ENCODE assay signal across 10 cellular contexts in the genomic region with DNA sequence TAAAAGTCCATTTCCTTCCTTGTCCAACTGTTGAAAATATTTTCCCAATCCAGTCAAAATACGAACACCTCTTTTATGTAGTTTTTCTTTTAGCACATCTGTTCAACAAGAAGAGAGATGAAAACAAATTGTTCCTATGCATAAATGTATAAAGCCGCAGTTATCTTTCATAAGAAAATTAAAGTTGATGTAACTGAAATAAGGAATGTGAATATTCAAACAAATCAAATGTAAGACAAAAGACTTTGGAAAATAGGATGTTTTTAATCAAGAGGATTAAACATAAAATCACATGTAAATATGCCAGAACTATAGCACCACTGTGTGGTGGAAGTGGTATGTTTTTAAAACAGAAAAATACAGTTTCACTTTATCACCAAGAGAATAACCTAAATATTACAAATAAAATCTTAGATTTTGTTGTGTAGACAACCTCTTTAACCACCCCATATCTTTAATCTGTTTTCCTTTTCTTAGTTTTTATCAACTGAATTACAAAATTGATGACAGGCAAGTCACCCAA. TPM values are rescaled to one million over a fixed set of nuclear protein-coding genes. Genes with fewer than 3 reads are reported as not detected.
DNase-seq lines count a peak whose midpoint lies in the region; FAIRE-seq and TF ChIP-seq lines count a peak whose summit lies in the region.
"Had no signal": no experiment of that assay in that cellular context is flagged by ENCODE, and none has a peak within 500 bp of the region (broad histone marks: within the 10 kb centered on the region; RNA-seq: fewer than 3 reads in every experiment).

No MANE protein-coding gene starts in this region.

- H3K4me3 Mint-ChIP-seq in activated T-helper 1 cell treated with anti-CD3 and anti-CD28 coated beads, Interleukin-12 subunit alpha, Interleukin-12 subunit beta, Interleukin-2, Interleukin-4 antibody, amounts not matched to agents 30 ng/mL and 10 ng/mL and 1 ng/mL, durations not matched to agents 14 hours and 24 hours and 36 hours = no peak overlapping the region
- H3K4me3 Mint-ChIP-seq: activated T-helper 17 cell treated with anti-CD3 and anti-CD28 coated beads, Interleukin-2, amount 50 U/mL, for 72 hours had no signal

- peak; percentile 52 for TF ChIP-seq CTCF in D721Med (IDR thresholded peaks at IDR 0.05; ENCODE audit: insufficient read depth, missing control alignments)

- no peak overlapping the region for H3K27ac Mint-ChIP-seq in activated T-helper 1 cell treated with anti-CD3 and anti-CD28 coated beads, Interleukin-12 subunit alpha, Interleukin-12 subunit beta, Interleukin-2, Interleukin-4 antibody, amounts not matched to agents 30 ng/mL and 10 ng/mL and 1 ng/mL, durations not matched to agents 14 hours and 24 hours and 36 hours
- H3K27ac Mint-ChIP-seq: activated T-helper 17 cell treated with anti-CD3 and anti-CD28 coated beads, Interleukin-2, amount 50 U/mL, for 72 hours had no signal

- H3K27me3 Mint-ChIP-seq in activated T-helper 1 cell treated with anti-CD3 and anti-CD28 coated beads, Interleukin-12 subunit alpha, Interleukin-12 subunit beta, Interleukin-2, Interleukin-4 antibody, amounts not matched to agents 30 ng/mL and 10 ng/mL and 1 ng/mL, durations not matched to agents 14 hours and 24 hours and 36 hours (ENCODE audit: insufficient read depth) = peaks cover 3% of the 10 kb centered on the region
- H3K27me3 Mint-ChIP-seq: activated T-helper 17 cell treated with anti-CD3 and anti-CD28 coated beads, Interleukin-2, amount 50 U/mL, for 72 hours had no signal

- FAIRE-seq in D721Med (lab: Jason Lieb, UNC) = peak; percentile 77

- H3K9me3 Mint-ChIP-seq in activated T-helper 1 cell treated with anti-CD3 and anti-CD28 coated beads, Interleukin-12 subunit alpha, Interleukin-12 subunit beta, Interleukin-2, Interleukin-4 antibody, amounts not matched to agents 30 ng/mL and 10 ng/mL and 1 ng/mL, durations not matched to agents 14 hours and 24 hours and 36 hours = no peaks in the 10 kb centered on the region
- H3K9me3 Mint-ChIP-seq: activated T-helper 17 cell treated with anti-CD3 and anti-CD28 coated beads, Interleukin-2, amount 50 U/mL, for 72 hours had no signal

- no peaks in the 10 kb centered on the region for H3K36me3 Mint-ChIP-seq in activated T-helper 1 cell treated with anti-CD3 and anti-CD28 coated beads, Interleukin-12 subunit alpha, Interleukin-12 subunit beta, Interleukin-2, Interleukin-4 antibody, amounts not matched to agents 30 ng/mL and 10 ng/mL and 1 ng/mL, durations not matched to agents 14 hours and 24 hours and 36 hours (ENCODE audit: low read depth)

- DNase-seq in D721Med (ENCODE audit: insufficient read length, low spot score) (no peak), Kasumi-1 (lab: John Stamatoyannopoulos, UW) (peak; percentile 19 to 37), astrocyte of the hippocampus (ENCODE audit: low read depth, low spot score) (peak; percentile 27), lung microvascular endothelial cell (ENCODE audit: low read depth in 2 of 2) (peak; percentile 8 to 28), NCI-H1930 (lab: John Stamatoyannopoulos, UW) (no peak), DMS114 treated with DMSO at 0.1 percent for 48 hours (lab: John Stamatoyannopoulos, UW; ENCODE audit: unreplicated experiment) (no peak), NCI-H2107 treated with DMSO at 0.1 percent for 48 hours (lab: John Stamatoyannopoulos, UW; ENCODE audit: unreplicated experiment) (no peak)
- DNase-seq in activated T-helper 1 cell treated with anti-CD3 and anti-CD28 coated beads, Interleukin-12 subunit alpha, Interleukin-12 subunit beta, Interleukin-2, Interleukin-4 antibody, amounts not matched to agents 30 ng/mL and 10 ng/mL and 1 ng/mL, durations not matched to agents 14 hours and 24 hours and 36 hours (ENCODE audit: low spot score) = no peak

- H3K4me1 Mint-ChIP-seq in activated T-helper 1 cell treated with anti-CD3 and anti-CD28 coated beads, Interleukin-12 subunit alpha, Interleukin-12 subunit beta, Interleukin-2, Interleukin-4 antibody, amounts not matched to agents 30 ng/mL and 10 ng/mL and 1 ng/mL, durations not matched to agents 14 hours and 24 hours and 36 hours (ENCODE audit: low read depth) = no peaks in the 10 kb centered on the region
- H3K4me1 Mint-ChIP-seq: activated T-helper 17 cell treated with anti-CD3 and anti-CD28 coated beads, Interleukin-2, amount 50 U/mL, for 72 hours had no signal

- intact Hi-C loops in activated T-helper 1 cell treated with anti-CD3 and anti-CD28 coated beads, Interleukin-12 subunit alpha, Interleukin-12 subunit beta, Interleukin-2, Interleukin-4 antibody, amounts not matched to agents 30 ng/mL and 10 ng/mL and 1 ng/mL, durations not matched to agents 14 hours and 24 hours and 36 hours (cut with micrococcal nuclease) = loop anchor here (5.0 kb wide), 1 partner anchor 597 kb away; no protein-coding TSS in a partner anchor

RNA-seq across cellular contexts. Expression of a gene that starts 40.4 kb away (rescaled TPM):
- total RNA-seq in lung microvascular endothelial cell = 0.22 and 0.40 TPM in 2 replicates
- total RNA-seq in activated T-helper 1 cell treated with anti-CD3 and anti-CD28 coated beads, Interleukin-12 subunit alpha, Interleukin-12 subunit beta, Interleukin-2, Interleukin-4 antibody, amounts not matched to agents 30 ng/mL and 10 ng/mL and 1 ng/mL, durations not matched to agents 14 hours and 24 hours and 36 hours = 1.1 and 1.2 TPM in 2 replicates

RNA-seq across cellular contexts. Expression of a gene that starts 44.7 kb away (rescaled TPM):
- not detected in 2 replicates for total RNA-seq in lung microvascular endothelial cell
- total RNA-seq in activated T-helper 1 cell treated with anti-CD3 and anti-CD28 coated beads, Interleukin-12 subunit alpha, Interleukin-12 subunit beta, Interleukin-2, Interleukin-4 antibody, amounts not matched to agents 30 ng/mL and 10 ng/mL and 1 ng/mL, durations not matched to agents 14 hours and 24 hours and 36 hours = not detected in 2 replicates
- total RNA-seq: activated T-helper 17 cell treated with anti-CD3 and anti-CD28 coated beads, Interleukin-2, amount 50 U/mL, for 72 hours; glomerular endothelial cell had no signal

Comparison
In these comparisons a context has a peak if more than half of its experiments do, and no peak if none do; other contexts are left out.
1. DNase-seq: peak in Kasumi-1 (2 of 2), astrocyte of the hippocampus (single experiment) and lung microvascular endothelial cell (2 of 2); none in D721Med (single experiment), NCI-H1930 (0 of 2), activated T-helper 1 cell treated with anti-CD3 and anti-CD28 coated beads, Interleukin-12 subunit alpha, Interleukin-12 subunit beta, Interleukin-2, Interleukin-4 antibody, amounts not matched to agents 30 ng/mL and 10 ng/mL and 1 ng/mL, durations not matched to agents 14 hours and 24 hours and 36 hours (single experiment), DMS114 treated with DMSO at 0.1 percent for 48 hours (single experiment) and NCI-H2107 treated with DMSO at 0.1 percent for 48 hours (single experiment).